Comparison of ENCODE assay signal across 8 cellular contexts in genomic region chr18:67199993-67200617, GRCh38.
DNase-seq lines count a peak whose midpoint lies in the region; ATAC-seq and TF ChIP-seq lines count a peak whose summit lies in the region.

No MANE protein-coding gene starts in this region.

- no CpG with 5 or more reads among the region's 3 CpGs for WGBS in H9 (ENCODE audit: extremely low coverage, insufficient read length, low lambda C conversion rate)

- no peaks in the 10 kb centered on the region for H3K27me3 ChIP-seq in H9 (ENCODE audit: insufficient read depth, low read length)
- H3K27me3 ChIP-seq in Karpas-422 (ENCODE audit: low read length), result no peaks in the 10 kb centered on the region
- no peaks in the 10 kb centered on the region for H3K27me3 ChIP-seq in PC-9 (ENCODE audit: insufficient read depth, low read depth)
- H3K27me3 ChIP-seq in neural cell (ENCODE audit: insufficient read depth, low read depth, low read length), result no peaks in the 10 kb centered on the region

- no peak overlapping the region for H2AK5ac ChIP-seq in H9 (ENCODE audit: insufficient read length, low read length)

- H3K9ac ChIP-seq in H9 (ENCODE audit: extremely low read depth, insufficient read length, low read length) (no peak overlapping the region), Karpas-422 (ENCODE audit: low read length) (no peak overlapping the region), neural cell (ENCODE audit: low read length) (no peak overlapping the region)

- no peak overlapping the region for H3K4me2 ChIP-seq in H9 (ENCODE audit: insufficient read depth, insufficient read length, low read length)
- no peak overlapping the region for H3K4me2 ChIP-seq in Karpas-422 (ENCODE audit: low read depth, low read length, poor library complexity, severe bottlenecking)
- no peak overlapping the region for H3K4me2 ChIP-seq in PC-9
- H3K4me2 ChIP-seq in neural cell (ENCODE audit: low read length), result no peak overlapping the region

- BruUV-seq in PC-9 (replicated peaks; lab: Mats Ljungman, UMichigan), result no TSS peak

- H3K27me3 Mint-ChIP-seq in activated naive CD4-positive, alpha-beta T cell treated with anti-CD3 and anti-CD28 coated beads for 36 hours (ENCODE audit: low read depth), result peaks cover 5% of the 10 kb centered on the region
- H3K27me3 Mint-ChIP-seq in H9 (ENCODE audit: low read depth), result no peaks in the 10 kb centered on the region

- no peak for TF ChIP-seq EP300 in neural cell (conservative IDR thresholded peaks at IDR 0.05; ENCODE audit: poor library complexity, severe bottlenecking)

- H3K4me3 Mint-ChIP-seq in activated naive CD4-positive, alpha-beta T cell treated with anti-CD3 and anti-CD28 coated beads for 36 hours, result no peak overlapping the region
- no peak overlapping the region for H3K4me3 Mint-ChIP-seq in H9

- no peak overlapping the region for H2BK15ac ChIP-seq in H9 (ENCODE audit: low read depth, low read length)

- CTCF ChIA-PET in activated naive CD4-positive, alpha-beta T cell treated with anti-CD3 and anti-CD28 coated beads for 36 hours (lab: Charles Lee), result interaction anchor here (0.5 to 4.8 kb wide), 5 partner anchors 53 to 428 kb away, joined by 3 to 32 read pairs (median 3); no protein-coding TSS in a partner anchor
- CTCF ChIA-PET in PC-9 (lab: Charles Lee), result no interaction called here

- no peaks in the 10 kb centered on the region for H3K36me3 Mint-ChIP-seq in activated naive CD4-positive, alpha-beta T cell treated with anti-CD3 and anti-CD28 coated beads, Interleukin-2, amount 50 U/mL, for 72 hours
- H3K36me3 Mint-ChIP-seq in activated naive CD4-positive, alpha-beta T cell treated with anti-CD3 and anti-CD28 coated beads for 36 hours (ENCODE audit: low read depth), result no peaks in the 10 kb centered on the region
- H3K36me3 Mint-ChIP-seq in H9 (ENCODE audit: insufficient read depth in 1 of 3, low read depth in 3 of 3), result no peaks in the 10 kb centered on the region

- TF ChIP-seq CTCF in H9 (conservative IDR thresholded peaks at IDR 0.05) (peak; percentile 82), PC-9 (conservative IDR thresholded peaks at IDR 0.05) (peak; percentile 79), epithelial cell of proximal tubule (conservative IDR thresholded peaks at IDR 0.05; ENCODE audit: low read depth, low read length) (peak; percentile 63), neural cell (IDR thresholded peaks at IDR 0.05; ENCODE audit: poor library complexity, severe bottlenecking) (peak; percentile 84)

- no peak overlapping the region for H2BK12ac ChIP-seq in H9 (ENCODE audit: insufficient read length, low read depth, low read length)

- POLR2A ChIA-PET in PC-9 (lab: Charles Lee; ENCODE audit: unreplicated experiment), result interaction anchor here (0.6 kb wide), 1 partner anchor 227 kb away, joined by 5 read pairs; no protein-coding TSS in a partner anchor

- no peaks in the 10 kb centered on the region for H3K4me1 ChIP-seq in H9 (ENCODE audit: insufficient read depth, low read length)
- H3K4me1 ChIP-seq in Karpas-422 (ENCODE audit: low read length), result no peaks in the 10 kb centered on the region
- no peaks in the 10 kb centered on the region for H3K4me1 ChIP-seq in PC-9 (replicated peaks; ENCODE audit: insufficient read depth)

- H3K9me3 ChIP-seq in H9 (ENCODE audit: control insufficient read depth, low read depth, low read length), result no peaks in the 10 kb centered on the region
- no peaks in the 10 kb centered on the region for H3K9me3 ChIP-seq in Karpas-422 (ENCODE audit: low read length)
- no peaks in the 10 kb centered on the region for H3K9me3 ChIP-seq in PC-9 (ENCODE audit: insufficient read depth, low read depth)
- H3K9me3 ChIP-seq in neural cell (ENCODE audit: low read length), result no peaks in the 10 kb centered on the region

- H3K4me3 ChIP-seq in Karpas-422 (ENCODE audit: low read length) (no peak overlapping the region), PC-9 (no peak overlapping the region), epithelial cell of proximal tubule (ENCODE audit: low read depth, low read length) (no peak overlapping the region), neural cell (ENCODE audit: low read length) (no peak overlapping the region)

- no peak overlapping the region for H3K27ac Mint-ChIP-seq in activated naive CD4-positive, alpha-beta T cell treated with anti-CD3 and anti-CD28 coated beads, Interleukin-2, amount 50 U/mL, for 72 hours
- H3K27ac Mint-ChIP-seq in activated naive CD4-positive, alpha-beta T cell treated with anti-CD3 and anti-CD28 coated beads for 36 hours, result no peak overlapping the region
- H3K27ac Mint-ChIP-seq in H9, result peak overlapping the region in 1 of 3 experiments; percentile 89; a peak in 1 of 7 replicates

- H3K23me2 ChIP-seq in H9 (ENCODE audit: insufficient read length, low read depth, low read length, poor library complexity, severe bottlenecking), result no peaks in the 10 kb centered on the region

- H3K36me3 ChIP-seq in Karpas-422 (ENCODE audit: insufficient read depth, low read length) (no peaks in the 10 kb centered on the region), PC-9 (ENCODE audit: low read depth) (no peaks in the 10 kb centered on the region), neural cell (ENCODE audit: insufficient read depth, low read length) (no peaks in the 10 kb centered on the region)

- H4K20me1 ChIP-seq in H9 (ENCODE audit: control insufficient read depth, insufficient read depth, insufficient read length) (no peaks in the 10 kb centered on the region), Karpas-422 (ENCODE audit: insufficient read depth, low read depth, low read length) (no peaks in the 10 kb centered on the region), PC-9 (ENCODE audit: insufficient read depth) (no peaks in the 10 kb centered on the region), neural cell (ENCODE audit: insufficient read depth) (no peaks in the 10 kb centered on the region)

- H3K79me2 ChIP-seq in H9 (ENCODE audit: insufficient read depth, low read length) (no peaks in the 10 kb centered on the region), Karpas-422 (ENCODE audit: low read length) (no peaks in the 10 kb centered on the region), PC-9 (ENCODE audit: low read depth) (no peaks in the 10 kb centered on the region), neural cell (replicated peaks; ENCODE audit: insufficient read depth, low read length) (no peaks in the 10 kb centered on the region)

- H3F3A ChIP-seq in PC-9 (ENCODE audit: insufficient read depth, low read depth) (no peaks in the 10 kb centered on the region; the same call in 1 of the 2 replicates), neural cell (ENCODE audit: insufficient read depth, low read length, poor library complexity, severe bottlenecking) (no peaks in the 10 kb centered on the region)

- H3K56ac ChIP-seq in H9 (ENCODE audit: insufficient read length, low read depth, low read length), result no peak overlapping the region

- no peak overlapping the region for H3T11ph ChIP-seq in H9 (ENCODE audit: low read length)

- H3K23ac ChIP-seq in H9 (ENCODE audit: insufficient read length, low read depth, low read length), result no peak overlapping the region

- TF ChIP-seq RAD21 in neural cell (conservative IDR thresholded peaks at IDR 0.05), result peak; percentile 93

- H2BK120ac ChIP-seq in H9 (ENCODE audit: low read depth, low read length, poor library complexity, severe bottlenecking), result no peak overlapping the region

- H3K9me3 Mint-ChIP-seq in activated naive CD4-positive, alpha-beta T cell treated with anti-CD3 and anti-CD28 coated beads, Interleukin-2, amount 50 U/mL, for 72 hours, result no peaks in the 10 kb centered on the region
- no peaks in the 10 kb centered on the region for H3K9me3 Mint-ChIP-seq in activated naive CD4-positive, alpha-beta T cell treated with anti-CD3 and anti-CD28 coated beads for 36 hours
- H3K9me3 Mint-ChIP-seq in H9, result no peaks in the 10 kb centered on the region

- peak; percentile 56 to 82 for ATAC-seq in activated naive CD4-positive, alpha-beta T cell treated with anti-CD3 and anti-CD28 coated beads, Interleukin-2, amount 50 U/mL, for 72 hours

- no peak overlapping the region for H3K18ac ChIP-seq in H9 (ENCODE audit: insufficient read length, low read depth, low read length)

- H2AFZ ChIP-seq in H9 (ENCODE audit: low read length) (no peak overlapping the region), Karpas-422 (ENCODE audit: low read length) (no peak overlapping the region), PC-9 (0 out of 2 replicates have a peak overlapping the region, but pooled peaks have one; percentile 26), neural cell (ENCODE audit: low read depth, low read length) (no peak overlapping the region)

- H3K27ac ChIP-seq in H9 (ENCODE audit: insufficient read length, low read depth, low read length) (no peak overlapping the region), Karpas-422 (ENCODE audit: low read length) (no peak overlapping the region), PC-9 (no peak overlapping the region), neural cell (ENCODE audit: low read length) (no peak overlapping the region)

- no peaks in the 10 kb centered on the region for H3K79me1 ChIP-seq in H9 (ENCODE audit: insufficient read depth, low read depth, low read length, poor library complexity, severe bottlenecking)

- no peak overlapping the region for H4K8ac ChIP-seq in H9 (replicated peaks; ENCODE audit: insufficient read length, low read depth, low read length)

- DNase-seq in activated naive CD4-positive, alpha-beta T cell treated with anti-CD3 and anti-CD28 coated beads, Interleukin-2, amount 50 U/mL, for 72 hours (ENCODE audit: low spot score in 2 of 2), result no peak
- no peak for DNase-seq in activated naive CD4-positive, alpha-beta T cell treated with anti-CD3 and anti-CD28 coated beads for 36 hours
- DNase-seq in H9 (no peak), Karpas-422 (peak; percentile 86), PC-9 (peak in 1 of 2 experiments; percentile 56), epithelial cell of proximal tubule (ENCODE audit: low read depth) (peak; percentile 13), NK-92 (lab: John Stamatoyannopoulos, UW; ENCODE audit: unreplicated experiment) (no peak)

- no peaks in the 10 kb centered on the region for H3K9me2 ChIP-seq in Karpas-422 (replicated peaks; ENCODE audit: insufficient read depth, low read length)
- no peaks in the 10 kb centered on the region for H3K9me2 ChIP-seq in PC-9 (ENCODE audit: insufficient read depth)
- no peaks in the 10 kb centered on the region for H3K9me2 ChIP-seq in neural cell (ENCODE audit: insufficient read depth, low read length)

- H3K14ac ChIP-seq in H9 (ENCODE audit: insufficient read depth, low read length), result no peak overlapping the region

- intact Hi-C loops in activated naive CD4-positive, alpha-beta T cell treated with anti-CD3 and anti-CD28 coated beads for 36 hours (cut with micrococcal nuclease), result loop anchor here (1.0 to 5.0 kb wide), 2 partner anchors 96 to 638 kb away; no protein-coding TSS in a partner anchor
- intact Hi-C loops in PC-9 (cut with micrococcal nuclease; ENCODE audit: unreplicated experiment), result loop anchor here (5.0 kb wide), 1 partner anchor 98 kb away; no protein-coding TSS in a partner anchor

- peaks cover under 1% of the 10 kb centered on the region for H3K4me1 Mint-ChIP-seq in activated naive CD4-positive, alpha-beta T cell treated with anti-CD3 and anti-CD28 coated beads for 36 hours (ENCODE audit: low read depth)
- H3K4me1 Mint-ChIP-seq in H9, result no peaks in the 10 kb centered on the region

- no peak overlapping the region for H2BK20ac ChIP-seq in H9 (ENCODE audit: low read depth, low read length, poor library complexity, severe bottlenecking)

- no peak overlapping the region for H4K5ac ChIP-seq in H9 (ENCODE audit: insufficient read length, low read depth, low read length)

- no peak overlapping the region for H4K91ac ChIP-seq in H9 (ENCODE audit: insufficient read length, low read depth, low read length)

- H3K4ac ChIP-seq in H9 (ENCODE audit: low read depth, low read length), result no peak overlapping the region

- H2BK5ac ChIP-seq in H9 (ENCODE audit: insufficient read length, low read length), result no peak overlapping the region

Comparison
In these comparisons a context has a peak if more than half of its experiments do, and no peak if none do; other contexts are left out.
1. DNase-seq: peak in Karpas-422 (single experiment) and epithelial cell of proximal tubule (single experiment); none in activated naive CD4-positive, alpha-beta T cell treated with anti-CD3 and anti-CD28 coated beads, Interleukin-2, amount 50 U/mL, for 72 hours (0 of 2), activated naive CD4-positive, alpha-beta T cell treated with anti-CD3 and anti-CD28 coated beads for 36 hours (single experiment), H9 (single experiment) and NK-92 (single experiment).
2. Peak in every context shown above with its lines, with median percentiles within 50 percentile points of each other: CTCF ChIP-seq.